13 cellular contexts compared by ENCODE assay signal in the genomic region with DNA sequence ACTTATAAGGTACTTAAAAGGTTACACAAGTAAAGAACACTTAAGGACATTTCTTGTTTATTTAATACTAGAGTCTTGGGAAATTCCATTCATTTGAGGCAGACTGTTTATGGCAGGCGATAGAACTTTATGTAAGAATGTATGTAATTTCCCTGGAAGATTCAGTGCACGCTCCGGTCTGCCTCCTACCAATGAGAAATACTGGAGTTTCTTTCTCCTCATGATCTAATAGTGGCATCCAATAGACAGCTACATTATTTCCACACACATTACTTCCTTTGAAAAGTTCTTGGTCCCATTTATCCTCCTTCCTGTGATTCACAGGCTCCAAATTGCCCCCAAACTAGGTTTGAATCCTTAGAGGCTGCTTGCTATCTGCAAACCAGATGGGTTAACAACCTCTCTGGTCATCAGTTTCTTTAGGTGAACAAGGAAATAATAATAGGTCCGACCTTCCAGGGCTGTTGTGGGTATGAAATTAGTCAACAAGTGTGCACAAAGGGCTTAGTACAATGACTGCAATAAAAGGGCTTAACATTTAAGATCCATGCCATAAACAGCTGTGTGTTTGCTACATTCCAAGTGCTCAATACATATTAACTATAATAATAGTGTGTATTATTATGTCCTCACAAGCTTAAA. TPM values are rescaled to one million over a fixed set of nuclear protein-coding genes. Genes with fewer than 3 reads are reported as not detected.
DNase-seq lines count a peak whose midpoint lies in the region; ATAC-seq and TF ChIP-seq lines count a peak whose summit lies in the region.
"Had no signal": no experiment of that assay in that cellular context is flagged by ENCODE, and none has a peak within 500 bp of the region (broad histone marks: within the 10 kb centered on the region; RNA-seq: fewer than 3 reads in every experiment).

No MANE protein-coding gene starts in this region.

- no peaks in the 10 kb centered on the region for H3K27me3 Mint-ChIP-seq in CD8-positive, alpha-beta T cell (ENCODE audit: low read depth)
- no peaks in the 10 kb centered on the region for H3K27me3 Mint-ChIP-seq in T-helper 17 cell

- H3K27ac ChIP-seq in CD8-positive, alpha-beta T cell (ENCODE audit: low read depth, low read length), result no peak overlapping the region
- H3K27ac ChIP-seq in parathyroid adenoma (peak overlapping the region; percentile 27), vagina (no peak overlapping the region)

- no peaks in the 10 kb centered on the region for H3K79me2 ChIP-seq in parathyroid adenoma

- in situ Hi-C loops in G401 (cut with HindIII; ENCODE audit: low sequenced_read_pairs), result loop anchor here (5.0 kb wide), 1 partner anchor 102 kb away; no protein-coding TSS in a partner anchor

- no peaks in the 10 kb centered on the region for H3K9me3 ChIP-seq in CD8-positive, alpha-beta T cell (ENCODE audit: low read length)
- H3K9me3 ChIP-seq in T-helper 17 cell (ENCODE audit: control insufficient read depth, low read length, poor library complexity, severe bottlenecking) (no peaks in the 10 kb centered on the region), parathyroid adenoma (ENCODE audit: control insufficient read depth, low read length) (no peaks in the 10 kb centered on the region), vagina (no peaks in the 10 kb centered on the region)

- POLR2A ChIA-PET in CD8-positive, alpha-beta T cell (lab: Charles Lee), result no interaction called here

- H3K9me3 Mint-ChIP-seq in CD8-positive, alpha-beta T cell, result no peaks in the 10 kb centered on the region
- H3K9me3 Mint-ChIP-seq: CD14-positive monocyte had no signal

- CTCF ChIA-PET in CD8-positive, alpha-beta T cell (lab: Charles Lee), result interaction anchor here (1.1 to 1.8 kb wide), 2 partner anchors 13 to 181 kb away, joined by 3 to 5 read pairs; no protein-coding TSS in a partner anchor

- intact Hi-C loops in CD8-positive, alpha-beta T cell (cut with DNase I, micrococcal nuclease), result no loop called here
- intact Hi-C loops in vagina (cut with DNase I), result no loop called here

- H3K27ac Mint-ChIP-seq in CD8-positive, alpha-beta T cell, result peak overlapping the region; percentile 21
- H3K27ac Mint-ChIP-seq in T-helper 17 cell, result peak overlapping the region; percentile 49

- no peak for DNase-seq in CD8-positive, alpha-beta T cell
- no peak for DNase-seq in T-helper 17 cell
- peak; percentile 78 for DNase-seq in fibroblast of peridontal ligament (ENCODE audit: extremely low read depth)
- no peak for DNase-seq in vagina (ENCODE audit: extremely low spot score in 2 of 2)
- DNase-seq in G401 (ENCODE audit: low spot score), result no peak
- no peak for DNase-seq in midbrain (lab: John Stamatoyannopoulos, UW)
- DNase-seq: islet precursor cell, NCI-H526, T-helper 2 cell had no signal

- H3K36me3 Mint-ChIP-seq in CD8-positive, alpha-beta T cell, result peaks cover 83% of the 10 kb centered on the region
- H3K36me3 Mint-ChIP-seq in T-helper 17 cell (ENCODE audit: low read depth), result peaks cover 8% of the 10 kb centered on the region

- H3K9ac ChIP-seq in parathyroid adenoma, result no peak overlapping the region

- H2AFZ ChIP-seq in parathyroid adenoma, result no peak overlapping the region

- H3K4me2 ChIP-seq in parathyroid adenoma (ENCODE audit: low read length), result no peak overlapping the region

- no peak for ATAC-seq in CD8-positive, alpha-beta T cell
- no peak for ATAC-seq in T-helper 17 cell
- ATAC-seq in GM21526 (IDR thresholded peaks at IDR 0.05; ENCODE audit: low FRiP score, unreplicated experiment), result no peak
- ATAC-seq: GM12878 had no signal

- H3K4me1 ChIP-seq in CD8-positive, alpha-beta T cell (ENCODE audit: insufficient read depth, low read length), result no peaks in the 10 kb centered on the region
- H3K4me1 ChIP-seq in parathyroid adenoma (peaks cover 17% of the 10 kb centered on the region), vagina (peaks cover 32% of the 10 kb centered on the region)

- H3K4me1 Mint-ChIP-seq in CD8-positive, alpha-beta T cell (ENCODE audit: low read depth), result peaks cover 15% of the 10 kb centered on the region
- H3K4me1 Mint-ChIP-seq in T-helper 17 cell, result peaks cover 18% of the 10 kb centered on the region
- H3K4me1 Mint-ChIP-seq: CD14-positive monocyte had no signal

- TF ChIP-seq POLR2A in vagina (IDR thresholded peaks at IDR 0.05), result no peak

- no peaks in the 10 kb centered on the region for H3K36me3 ChIP-seq in CD8-positive, alpha-beta T cell (ENCODE audit: insufficient read depth, low read length)
- H3K36me3 ChIP-seq in parathyroid adenoma (ENCODE audit: control insufficient read depth, insufficient read depth, low read length), result no peaks in the 10 kb centered on the region
- H3K36me3 ChIP-seq in vagina, result no peaks in the 10 kb centered on the region

- H3K27me3 ChIP-seq in CD8-positive, alpha-beta T cell (ENCODE audit: insufficient read depth, low read length), result no peaks in the 10 kb centered on the region
- H3K27me3 ChIP-seq in parathyroid adenoma (ENCODE audit: control insufficient read depth, insufficient read depth, low read length), result no peaks in the 10 kb centered on the region
- H3K27me3 ChIP-seq in vagina, result no peaks in the 10 kb centered on the region

- TF ChIP-seq CTCF in CD8-positive, alpha-beta T cell (IDR thresholded peaks at IDR 0.05), result no peak
- TF ChIP-seq CTCF in parathyroid adenoma (IDR thresholded peaks at IDR 0.05) (no peak), vagina (IDR thresholded peaks at IDR 0.05) (no peak)

- H3K4me3 ChIP-seq in CD8-positive, alpha-beta T cell (ENCODE audit: low read depth, low read length), result no peak overlapping the region
- no peak overlapping the region for H3K4me3 ChIP-seq in parathyroid adenoma (ENCODE audit: low read depth, low read length)
- H3K4me3 ChIP-seq in vagina, result no peak overlapping the region
- H3K4me3 ChIP-seq: GM12878 had no signal

- no peak overlapping the region for H3K4me3 Mint-ChIP-seq in CD8-positive, alpha-beta T cell
- H3K4me3 Mint-ChIP-seq in T-helper 17 cell, result no peak overlapping the region
- H3K4me3 Mint-ChIP-seq: CD14-positive monocyte had no signal

RNA-seq across cellular contexts. Expression of a gene that starts 30.7 kb away (rescaled TPM):
- total RNA-seq in CD8-positive, alpha-beta T cell, result 10 to 100 TPM; 33.0 to 34.5 TPM
- 10 to 100 TPM; 41.4 to 63.7 TPM for total RNA-seq in T-helper 17 cell
- 25.3 TPM for total RNA-seq in vagina
- not detected in 2 replicates for total RNA-seq in G401 (2014; rRNA removed; shearing (Covaris generic))

RNA-seq across cellular contexts. Expression of a gene that starts 59.2 kb away (rescaled TPM):
- total RNA-seq in CD8-positive, alpha-beta T cell, result under 1 TPM; 0.28 to 0.30 TPM
- total RNA-seq in T-helper 17 cell (1 to 10 TPM; 1.0 TPM), vagina (1.2 TPM)
- total RNA-seq in G401 (2014; rRNA removed; shearing (Covaris generic)), result 0.31 TPM in 1 of 2 replicates, not detected in the other
- total RNA-seq: GM12878 had no signal

Comparison
In these comparisons a context has a peak if more than half of its experiments do, and no peak if none do; other contexts are left out.
1. RNA of a gene that starts 30.7 kb away (total RNA-seq): 41.4 to 63.7 TPM in T-helper 17 cell, 33.0 to 34.5 TPM in CD8-positive, alpha-beta T cell and 25.3 TPM in vagina (single experiment); not detected in G401; every median in the first group is over 10 times any median in the second.